Comparison of ENCODE assay signal across 21 cellular contexts in the genomic region with DNA sequence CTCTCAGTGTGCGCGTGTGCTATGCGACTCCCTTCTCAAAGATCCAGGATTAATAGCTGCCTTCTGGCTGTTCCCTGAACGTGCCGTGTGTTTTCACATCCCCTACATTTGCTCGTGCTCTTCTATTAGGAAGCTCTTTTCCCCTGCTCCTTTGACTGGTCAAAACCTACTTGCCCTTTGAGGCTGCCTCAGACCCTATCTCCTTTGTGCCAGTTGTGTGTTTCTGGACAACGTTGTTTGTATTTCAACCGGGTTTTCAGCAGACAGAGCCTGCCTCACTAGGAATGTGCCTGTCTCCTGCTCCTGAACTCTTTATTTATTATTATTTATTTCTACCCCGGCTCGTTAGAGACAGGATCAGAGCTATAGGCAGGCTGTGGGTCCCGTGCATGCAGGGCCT.
"Had no signal": no experiment of that assay in that cellular context is flagged by ENCODE, and none has a peak within 500 bp of the region (broad histone marks: within the 10 kb centered on the region; RNA-seq: fewer than 3 reads in every experiment).

No MANE protein-coding gene starts in this region.

- DNase-seq: dermis blood vessel endothelial cell; dorsolateral prefrontal cortex; effector CD4-positive, alpha-beta T cell; effector memory CD4-positive, alpha-beta T cell; esophagus squamous epithelium; foreskin fibroblast; foreskin melanocyte; gastrocnemius medialis; glutamatergic neuron; head of caudate nucleus; heart right ventricle; hippocampal formation; left cardiac atrium; left lung; left ventricle myocardium superior; lower lobe of right lung; mesenchymal stem cell; mucosa of descending colon; naive B cell had no signal

- H3K4me1 Mint-ChIP-seq: mesothelial cell of epicardium, naive B cell had no signal

- H3K36me3 ChIP-seq: esophagus squamous epithelium, gastrocnemius medialis, heart right ventricle, left lung, lower lobe of right lung had no signal

- H3K4me1 ChIP-seq: esophagus squamous epithelium, gastrocnemius medialis, heart right ventricle, left lung, lower lobe of right lung had no signal

- H3K4me3 ChIP-seq: coronary artery, dorsolateral prefrontal cortex, esophagus squamous epithelium, gastrocnemius medialis, heart right ventricle, left lung, lower lobe of right lung, mucosa of descending colon had no signal

- H3K27ac Mint-ChIP-seq: mesothelial cell of epicardium, naive B cell had no signal

- H3K4me3 Mint-ChIP-seq: mesothelial cell of epicardium, naive B cell had no signal

- H3K27me3 ChIP-seq: esophagus squamous epithelium, gastrocnemius medialis, left lung had no signal

- H3K27ac ChIP-seq: coronary artery, dorsolateral prefrontal cortex, esophagus squamous epithelium, gastrocnemius medialis, heart right ventricle, left lung, lower lobe of right lung had no signal

- H3K9me3 ChIP-seq: esophagus squamous epithelium, gastrocnemius medialis, heart right ventricle, left lung, lower lobe of right lung had no signal

- H3K27me3 Mint-ChIP-seq: naive B cell had no signal

- H3K36me3 Mint-ChIP-seq: mesothelial cell of epicardium, naive B cell had no signal

- ATAC-seq: gastrocnemius medialis, heart right ventricle, left cardiac atrium, left lung, left ventricle myocardium superior, lower lobe of right lung, mucosa of descending colon had no signal
